22 cellular contexts compared by ENCODE assay signal in genomic region chr18:3921826-3922225, GRCh38.
"Had no signal": no experiment of that assay in that cellular context is flagged by ENCODE, and none has a peak within 500 bp of the region (broad histone marks: within the 10 kb centered on the region; RNA-seq: fewer than 3 reads in every experiment).

No MANE protein-coding gene starts in this region.

- H3K27ac ChIP-seq: left ventricle myocardium inferior, ovary, right atrium auricular region, right lobe of liver, tibial nerve, vagina had no signal

- DNase-seq: hypothalamus; immature natural killer cell; islet precursor cell; left ventricle myocardium inferior; mesendoderm; mucosa of descending colon; naive thymus-derived CD4-positive, alpha-beta T cell; ovary; right lobe of liver; stimulated activated CD4-positive, alpha-beta T cell treated with anti-CD3 and anti-CD28 coated beads, Interleukin-1b, Interleukin-23, amount 100 ng/mL, for 48 hours; stimulated activated CD4-positive, alpha-beta T cell treated with anti-CD3 and anti-CD28 coated beads, Interleukin-2, amount 100 ng/mL, for 48 hours; stimulated activated CD4-positive, alpha-beta T cell treated with anti-CD3 and anti-CD28 coated beads, Interleukin-4, amount 100 ng/mL, for 4 hours; stimulated activated CD8-positive, alpha-beta memory T cell treated with anti-CD3 and anti-CD28 coated beads, Interleukin-4, amount 100 ng/mL, for 48 hours; stimulated activated naive CD4-positive, alpha-beta T cell treated with Interleukin-2 at 50 U/mL for 16 hours; stimulated activated naive CD8-positive, alpha-beta T cell treated with anti-CD3 and anti-CD28 coated beads, Interleukin-15, amount 100 ng/mL, for 72 hours had no signal

- H3K9me3 ChIP-seq: left ventricle myocardium inferior, mucosa of descending colon, ovary, right atrium auricular region, right lobe of liver, tibial nerve, vagina had no signal

- H3K4me2 ChIP-seq: smooth muscle cell had no signal

- H3K27me3 ChIP-seq: ovary, right atrium auricular region, right lobe of liver, tibial nerve, vagina had no signal

- H3K4me3 ChIP-seq: left ventricle myocardium inferior, lung, mucosa of descending colon, ovary, right atrium auricular region, right lobe of liver, smooth muscle cell, tibial nerve, vagina had no signal

- H3K36me3 ChIP-seq: left ventricle myocardium inferior, ovary, right atrium auricular region, right lobe of liver, tibial nerve, vagina had no signal

- ATAC-seq: mucosa of descending colon; naive thymus-derived CD4-positive, alpha-beta T cell; natural killer cell treated with Interleukin-12 subunit alpha and Interleukin-12 subunit beta and Interleukin-15 and Interleukin-18, amount 100 ng/mL, for 72 hours; right lobe of liver; stimulated activated memory B cell treated with anti-CD40 and anti-IgM and Interleukin-4, amounts not matched to agents 10 μg/mL and 1 μg/mL and 100 μg/mL, for 72 hours; stimulated activated naive CD8-positive, alpha-beta T cell treated with anti-CD3 and anti-CD28 coated beads, Interleukin-15, amount 100 ng/mL, for 72 hours had no signal

- H3K4me1 ChIP-seq: right atrium auricular region, right lobe of liver, tibial nerve, vagina had no signal
